ENCODE assay signal across 10 cellular contexts in genomic region chr10:79349072-79349491, GRCh38. TPM values are rescaled to one million over a fixed set of nuclear protein-coding genes. Genes with fewer than 3 reads are reported as not detected.
DNase-seq lines count a peak whose midpoint lies in the region; ATAC-seq and TF ChIP-seq lines count a peak whose summit lies in the region.
"Had no signal": no experiment of that assay in that cellular context is flagged by ENCODE, and none has a peak within 500 bp of the region (broad histone marks: within the 10 kb centered on the region; RNA-seq: fewer than 3 reads in every experiment).

No MANE protein-coding gene starts in this region.

- peak overlapping the region; percentile 95 for H3K9ac ChIP-seq in adipocyte (ENCODE audit: low read length)
- H3K9ac ChIP-seq in mesenchymal stem cell (ENCODE audit: low read length) = peak overlapping the region; percentile 96

- H3K36me3 ChIP-seq in left ventricle myocardium inferior (peaks cover 56% of the 10 kb centered on the region), adipocyte (ENCODE audit: control insufficient read depth, insufficient read depth, low read length, severe bottlenecking) (peaks cover 54% of the 10 kb centered on the region), mesenchymal stem cell (ENCODE audit: control insufficient read depth in 1 of 2, insufficient read depth in 2 of 2, low read depth in 1 of 2, low read length in 2 of 2) (peaks cover 53 to 55% of the 10 kb centered on the region in 2 experiments), upper lobe of right lung (peaks cover 51% of the 10 kb centered on the region), tibial nerve (peaks cover 0 to 52% (median 22%) of the 10 kb centered on the region in 3 donors)

- H2AFZ ChIP-seq in mesenchymal stem cell (ENCODE audit: low read depth, low read length) = no peak overlapping the region

- H3K4me2 ChIP-seq in mesenchymal stem cell (ENCODE audit: low read length, poor library complexity, severe bottlenecking) = peak overlapping the region; percentile 98

- no peak for TF ChIP-seq EP300 in tibial nerve (IDR thresholded peaks at IDR 0.05)

- peak overlapping the region in 1 of 2 experiments; percentile 70 for H3K4ac ChIP-seq in mesenchymal stem cell (ENCODE audit: low read depth in 1 of 2, low read length in 2 of 2)

- peaks cover 42% of the 10 kb centered on the region for H3K79me1 ChIP-seq in mesenchymal stem cell (replicated peaks; ENCODE audit: low read length, poor library complexity, severe bottlenecking)

- H4K91ac ChIP-seq in mesenchymal stem cell (ENCODE audit: low read length) = peak overlapping the region; percentile 40

- TF ChIP-seq POLR2A in tibial nerve (IDR thresholded peaks at IDR 0.05) = no peak

- no peak overlapping the region for H2BK5ac ChIP-seq in mesenchymal stem cell (ENCODE audit: low read depth, low read length, poor library complexity, severe bottlenecking)

- peak overlapping the region in 1 of 2 experiments; percentile 33 for H3K18ac ChIP-seq in mesenchymal stem cell (ENCODE audit: low read depth in 1 of 2, low read length in 2 of 2)

- H3K4me1 ChIP-seq in left ventricle myocardium inferior = peaks cover 43% of the 10 kb centered on the region
- H3K4me1 ChIP-seq in adipocyte (ENCODE audit: control insufficient read depth, insufficient read depth, low read length) = peaks cover 51% of the 10 kb centered on the region
- peaks cover 37% of the 10 kb centered on the region for H3K4me1 ChIP-seq in mesenchymal stem cell (ENCODE audit: control insufficient read depth, insufficient read depth, low read depth, low read length)
- H3K4me1 ChIP-seq in upper lobe of right lung = peaks cover 20% of the 10 kb centered on the region
- H3K4me1 ChIP-seq in tibial nerve = peaks cover 0 to 26% (median 10%) of the 10 kb centered on the region in 4 donors

- H3K4me3 ChIP-seq in left ventricle myocardium inferior (peak overlapping the region; percentile 91), adipocyte (ENCODE audit: low read length) (peak overlapping the region; percentile 91), mesenchymal stem cell (ENCODE audit: insufficient read depth in 1 of 2, low read depth in 1 of 2, low read length in 2 of 2) (peak overlapping the region in 1 of 2 experiments; percentile 90), upper lobe of right lung (peak overlapping the region; percentile 90), tibial nerve (no peak overlapping the region)

- H3K23ac ChIP-seq in mesenchymal stem cell (ENCODE audit: low read length in 2 of 2) = no peak overlapping the region

- peak overlapping the region; percentile 95 for H3K27ac ChIP-seq in left ventricle myocardium inferior (replicated peaks)
- H3K27ac ChIP-seq in mesenchymal stem cell (ENCODE audit: low read length, poor library complexity, severe bottlenecking) = no peak overlapping the region
- peak overlapping the region; percentile 90 for H3K27ac ChIP-seq in upper lobe of right lung
- peak overlapping the region in 2 of 4 donors; percentile 78 to 90 for H3K27ac ChIP-seq in tibial nerve

- H2BK15ac ChIP-seq in mesenchymal stem cell (ENCODE audit: low read depth, poor library complexity, severe bottlenecking) = peak overlapping the region; percentile 36

- H2AK5ac ChIP-seq in mesenchymal stem cell (ENCODE audit: low read length, severe bottlenecking) = peak overlapping the region; percentile 68

- intact Hi-C loops in left ventricle myocardium inferior (cut with micrococcal nuclease) = no loop called here
- intact Hi-C loops in left ventricle myocardium superior (cut with micrococcal nuclease) = no loop called here
- intact Hi-C loops in upper lobe of right lung (cut with DNase I) = no loop called here

- H3K14ac ChIP-seq in mesenchymal stem cell (ENCODE audit: low read length in 2 of 2) = peak overlapping the region in 1 of 2 experiments; percentile 9

- ATAC-seq in left ventricle myocardium superior = no peak
- no peak for ATAC-seq in upper lobe of right lung

- no peaks in the 10 kb centered on the region for H3K27me3 ChIP-seq in left ventricle myocardium inferior (ENCODE audit: low read depth)
- H3K27me3 ChIP-seq in adipocyte (replicated peaks; ENCODE audit: control insufficient read depth, insufficient read depth, low read length) = no peaks in the 10 kb centered on the region
- H3K27me3 ChIP-seq in mesenchymal stem cell (ENCODE audit: control insufficient read depth in 1 of 2, insufficient read depth in 1 of 2, low read length in 2 of 2) = no peaks in the 10 kb centered on the region
- H3K27me3 ChIP-seq in upper lobe of right lung = no peaks in the 10 kb centered on the region
- no peaks in the 10 kb centered on the region for H3K27me3 ChIP-seq in tibial nerve

- TF ChIP-seq CTCF in left ventricle myocardium inferior (IDR thresholded peaks at IDR 0.05; ENCODE audit: borderline replicate concordance) (no peak), upper lobe of right lung (IDR thresholded peaks at IDR 0.05) (no peak), tibial nerve (IDR thresholded peaks at IDR 0.05) (no peak)

- WGBS in mesenchymal stem cell = 97% methylated on average over 6 of the region's 6 CpGs
- WGBS in tibial nerve, 2 donors = 87 to 93% methylated on average over 5 to 6 of the region's 6 CpGs

- H3K9me3 ChIP-seq in left ventricle myocardium inferior (replicated peaks) = no peaks in the 10 kb centered on the region
- no peaks in the 10 kb centered on the region for H3K9me3 ChIP-seq in adipocyte (ENCODE audit: control insufficient read depth, low read length)
- H3K9me3 ChIP-seq in mesenchymal stem cell (ENCODE audit: control insufficient read depth, low read length) = no peaks in the 10 kb centered on the region
- H3K9me3 ChIP-seq in upper lobe of right lung = no peaks in the 10 kb centered on the region
- no peaks in the 10 kb centered on the region for H3K9me3 ChIP-seq in tibial nerve

- DNase-seq in left ventricle myocardium inferior (no peak), left ventricle myocardium superior (no peak), adipocyte (ENCODE audit: low read depth) (no peak), mesenchymal stem cell (no peak), upper lobe of right lung (peak; percentile 58), NCI-H1417 (lab: John Stamatoyannopoulos, UW) (no peak), amniotic stem cell (lab: John Stamatoyannopoulos, UW) (no peak), tibial nerve (ENCODE audit: low spot score in 2 of 2) (no peak)
- DNase-seq: activated CD4-positive, CD25-positive, alpha-beta regulatory T cell treated with anti-CD3 and anti-CD28 coated beads, Interleukin-2, amount 50 U/mL, for 72 hours; NCI-H1105 treated with DMSO at 0.1 percent for 48 hours had no signal

- H2BK120ac ChIP-seq in mesenchymal stem cell (ENCODE audit: low read depth, low read length) = no peak overlapping the region

- H2BK12ac ChIP-seq in mesenchymal stem cell (ENCODE audit: low read length in 2 of 2) = no peak overlapping the region

- H4K8ac ChIP-seq in mesenchymal stem cell (ENCODE audit: low read length) = no peak overlapping the region

RNA-seq across cellular contexts. Expression of gene PPIF, which starts 1.8 kb away (rescaled TPM):
- 150 TPM for total RNA-seq in left ventricle myocardium inferior
- total RNA-seq in left ventricle myocardium superior = 139 TPM
- 49.4 TPM for polyA plus RNA-seq in mesenchymal stem cell (2013, experiment 1 of 2)
- polyA plus RNA-seq in mesenchymal stem cell (2013, experiment 2 of 2) = 50.7 TPM
- 30.7 TPM for total RNA-seq in upper lobe of right lung
- total RNA-seq in tibial nerve = 10 to 100 TPM; 16.6 to 36.0 (median 20.6) TPM

Comparison
In these comparisons a context has a peak if more than half of its experiments do, and no peak if none do; other contexts are left out.
1. H3K4me3 ChIP-seq: peak in left ventricle myocardium inferior (single experiment), adipocyte (single experiment) and upper lobe of right lung (single experiment); none in tibial nerve (0 of 4).